ENCODE assay signal across 3 cellular contexts in the genomic region with DNA sequence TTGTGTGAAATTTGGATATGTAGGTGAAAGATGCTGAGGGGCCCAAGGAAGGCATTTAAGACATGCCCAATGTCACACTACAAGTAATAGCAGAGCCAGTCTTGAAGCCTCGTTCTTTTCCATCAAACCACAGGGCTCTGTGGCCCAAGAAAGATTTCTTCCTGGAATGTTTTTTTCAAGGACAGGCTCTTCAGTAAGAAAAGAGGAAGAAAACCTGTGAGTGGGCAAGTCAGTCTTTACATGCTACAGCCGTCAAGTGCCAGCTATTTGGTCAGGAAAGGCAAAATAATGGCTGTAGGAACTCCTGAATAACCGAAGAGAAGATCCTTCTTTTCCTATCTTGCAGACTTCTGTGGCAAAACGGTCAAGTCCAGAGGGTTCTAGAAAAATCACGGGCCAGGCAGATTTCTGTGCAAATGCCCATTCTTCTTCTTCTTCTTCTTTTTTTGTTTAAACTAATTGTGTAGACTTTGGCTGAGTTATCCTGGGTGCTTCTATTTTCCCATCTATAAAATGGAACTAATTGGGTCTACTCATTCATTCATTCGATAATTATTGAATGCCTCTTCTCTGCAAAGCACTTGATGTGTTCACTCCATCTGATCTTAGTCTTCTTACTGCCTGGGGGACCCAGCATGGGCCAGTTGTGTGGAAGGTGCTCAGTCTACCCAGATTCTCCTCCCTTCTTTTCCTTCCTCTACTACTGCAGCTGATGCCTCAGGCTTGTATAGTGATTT.
TF ChIP-seq lines count a peak whose summit lies in the region.

No MANE protein-coding gene starts in this region.

TF ChIP-seq in HCT116, 20 proteins besides CTCF, POLR2A, EP300 and RAD21:
- no peak for TF ChIP-seq ZFX (IDR thresholded peaks at IDR 0.05)
- TF ChIP-seq EGR1 (IDR thresholded peaks at IDR 0.05; ENCODE audit: low read depth), result no peak
- TF ChIP-seq YY1 (IDR thresholded peaks at IDR 0.05; ENCODE audit: extremely low read depth, insufficient replicate concordance, low read depth, low read length), result no peak
- no peak for TF ChIP-seq ZNF274 (IDR thresholded peaks at IDR 0.05; ENCODE audit: low read depth, low read length)
- TF ChIP-seq EZH2 (IDR thresholded peaks at IDR 0.05), result no peak
- TF ChIP-seq TCF7L2 (IDR thresholded peaks at IDR 0.05; ENCODE audit: borderline replicate concordance, extremely low read depth, insufficient read depth, insufficient read length), result no peak
- no peak for TF ChIP-seq POLR2AphosphoS5 (IDR thresholded peaks at IDR 0.05; ENCODE audit: low read depth, low read length)
- TF ChIP-seq SIN3A (IDR thresholded peaks at IDR 0.05; ENCODE audit: low read depth), result no peak
- no peak for TF ChIP-seq SRF (IDR thresholded peaks at IDR 0.05; ENCODE audit: low read depth)
TF ChIP-seq in HCT116: peak in this region for 0.

TF ChIP-seq in WTC11, 78 proteins besides CTCF, POLR2A, EP300 and RAD21:
- TF ChIP-seq ZNF671 (CRISPR knock-in tag; IDR thresholded peaks at IDR 0.05), result no peak
- no peak for TF ChIP-seq ATF1 (CRISPR knock-in tag; IDR thresholded peaks at IDR 0.05)
- no peak for TF ChIP-seq FOXP1 (CRISPR knock-in tag; IDR thresholded peaks at IDR 0.05; ENCODE audit: borderline replicate concordance)
- TF ChIP-seq ZNF138 (CRISPR knock-in tag; conservative IDR thresholded peaks at IDR 0.05), result no peak
- TF ChIP-seq, protein P1, sequence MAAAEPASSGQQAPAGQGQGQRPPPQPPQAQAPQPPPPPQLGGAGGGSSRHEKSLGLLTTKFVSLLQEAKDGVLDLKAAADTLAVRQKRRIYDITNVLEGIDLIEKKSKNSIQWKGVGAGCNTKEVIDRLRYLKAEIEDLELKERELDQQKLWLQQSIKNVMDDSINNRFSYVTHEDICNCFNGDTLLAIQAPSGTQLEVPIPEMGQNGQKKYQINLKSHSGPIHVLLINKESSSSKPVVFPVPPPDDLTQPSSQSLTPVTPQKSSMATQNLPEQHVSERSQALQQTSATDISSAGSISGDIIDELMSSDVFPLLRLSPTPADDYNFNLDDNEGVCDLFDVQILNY (CRISPR knock-in tag; IDR thresholded peaks at IDR 0.05), result no peak
- TF ChIP-seq SOX15 (CRISPR knock-in tag; IDR thresholded peaks at IDR 0.05), result no peak
- no peak for TF ChIP-seq SMAD4 (CRISPR knock-in tag; IDR thresholded peaks at IDR 0.05)
- no peak for TF ChIP-seq GTF2I (CRISPR knock-in tag; conservative IDR thresholded peaks at IDR 0.05)
- TF ChIP-seq, protein P2, sequence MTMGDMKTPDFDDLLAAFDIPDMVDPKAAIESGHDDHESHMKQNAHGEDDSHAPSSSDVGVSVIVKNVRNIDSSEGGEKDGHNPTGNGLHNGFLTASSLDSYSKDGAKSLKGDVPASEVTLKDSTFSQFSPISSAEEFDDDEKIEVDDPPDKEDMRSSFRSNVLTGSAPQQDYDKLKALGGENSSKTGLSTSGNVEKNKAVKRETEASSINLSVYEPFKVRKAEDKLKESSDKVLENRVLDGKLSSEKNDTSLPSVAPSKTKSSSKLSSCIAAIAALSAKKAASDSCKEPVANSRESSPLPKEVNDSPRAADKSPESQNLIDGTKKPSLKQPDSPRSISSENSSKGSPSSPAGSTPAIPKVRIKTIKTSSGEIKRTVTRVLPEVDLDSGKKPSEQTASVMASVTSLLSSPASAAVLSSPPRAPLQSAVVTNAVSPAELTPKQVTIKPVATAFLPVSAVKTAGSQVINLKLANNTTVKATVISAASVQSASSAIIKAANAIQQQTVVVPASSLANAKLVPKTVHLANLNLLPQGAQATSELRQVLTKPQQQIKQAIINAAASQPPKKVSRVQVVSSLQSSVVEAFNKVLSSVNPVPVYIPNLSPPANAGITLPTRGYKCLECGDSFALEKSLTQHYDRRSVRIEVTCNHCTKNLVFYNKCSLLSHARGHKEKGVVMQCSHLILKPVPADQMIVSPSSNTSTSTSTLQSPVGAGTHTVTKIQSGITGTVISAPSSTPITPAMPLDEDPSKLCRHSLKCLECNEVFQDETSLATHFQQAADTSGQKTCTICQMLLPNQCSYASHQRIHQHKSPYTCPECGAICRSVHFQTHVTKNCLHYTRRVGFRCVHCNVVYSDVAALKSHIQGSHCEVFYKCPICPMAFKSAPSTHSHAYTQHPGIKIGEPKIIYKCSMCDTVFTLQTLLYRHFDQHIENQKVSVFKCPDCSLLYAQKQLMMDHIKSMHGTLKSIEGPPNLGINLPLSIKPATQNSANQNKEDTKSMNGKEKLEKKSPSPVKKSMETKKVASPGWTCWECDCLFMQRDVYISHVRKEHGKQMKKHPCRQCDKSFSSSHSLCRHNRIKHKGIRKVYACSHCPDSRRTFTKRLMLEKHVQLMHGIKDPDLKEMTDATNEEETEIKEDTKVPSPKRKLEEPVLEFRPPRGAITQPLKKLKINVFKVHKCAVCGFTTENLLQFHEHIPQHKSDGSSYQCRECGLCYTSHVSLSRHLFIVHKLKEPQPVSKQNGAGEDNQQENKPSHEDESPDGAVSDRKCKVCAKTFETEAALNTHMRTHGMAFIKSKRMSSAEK (CRISPR knock-in tag; IDR thresholded peaks at IDR 0.05; ENCODE audit: borderline replicate concordance), result no peak
- no peak for TF ChIP-seq ELF4 (CRISPR knock-in tag; IDR thresholded peaks at IDR 0.05; ENCODE audit: low read depth)
- TF ChIP-seq, protein P3, sequence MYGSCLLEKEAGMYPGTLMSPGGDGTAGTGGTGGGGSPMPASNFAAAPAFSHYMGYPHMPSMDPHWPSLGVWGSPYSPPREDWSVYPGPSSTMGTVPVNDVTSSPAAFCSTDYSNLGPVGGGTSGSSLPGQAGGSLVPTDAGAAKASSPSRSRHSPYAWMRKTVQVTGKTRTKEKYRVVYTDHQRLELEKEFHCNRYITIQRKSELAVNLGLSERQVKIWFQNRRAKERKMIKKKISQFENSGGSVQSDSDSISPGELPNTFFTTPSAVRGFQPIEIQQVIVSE (CRISPR knock-in tag; IDR thresholded peaks at IDR 0.05; ENCODE audit: borderline replicate concordance), result no peak

TF ChIP-seq in HepG2, 621 proteins besides CTCF, POLR2A, EP300 and RAD21:
- TF ChIP-seq, protein P4, sequence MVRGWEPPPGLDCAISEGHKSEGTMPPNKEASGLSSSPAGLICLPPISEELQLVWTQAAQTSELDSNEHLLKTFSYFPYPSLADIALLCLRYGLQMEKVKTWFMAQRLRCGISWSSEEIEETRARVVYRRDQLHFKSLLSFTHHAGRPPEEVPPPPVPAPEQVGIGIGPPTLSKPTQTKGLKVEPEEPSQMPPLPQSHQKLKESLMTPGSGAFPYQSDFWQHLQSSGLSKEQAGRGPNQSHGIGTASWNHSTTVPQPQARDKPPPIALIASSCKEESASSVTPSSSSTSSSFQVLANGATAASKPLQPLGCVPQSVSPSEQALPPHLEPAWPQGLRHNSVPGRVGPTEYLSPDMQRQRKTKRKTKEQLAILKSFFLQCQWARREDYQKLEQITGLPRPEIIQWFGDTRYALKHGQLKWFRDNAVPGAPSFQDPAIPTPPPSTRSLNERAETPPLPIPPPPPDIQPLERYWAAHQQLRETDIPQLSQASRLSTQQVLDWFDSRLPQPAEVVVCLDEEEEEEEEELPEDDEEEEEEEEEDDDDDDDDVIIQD (CRISPR knock-in tag; IDR thresholded peaks at IDR 0.05; ENCODE audit: low read depth), result no peak
- TF ChIP-seq ZNF629 (CRISPR knock-in tag; conservative IDR thresholded peaks at IDR 0.05), result peak; percentile 52
- TF ChIP-seq ZSCAN25 (CRISPR knock-in tag; IDR thresholded peaks at IDR 0.05), result no peak
- TF ChIP-seq ZNF24 (IDR thresholded peaks at IDR 0.05), result peak; percentile 25; the same call in 1 of the 2 replicates
- TF ChIP-seq STAT5B (CRISPR knock-in tag; IDR thresholded peaks at IDR 0.05), result no peak
TF ChIP-seq in HepG2: peak in this region for 2.
